In genomic region chr16:67561824-67562525, GRCh38 we compare ENCODE assay signal across 8 cellular contexts. TPM values are rescaled to one million over a fixed set of nuclear protein-coding genes. Genes with fewer than 3 reads are reported as not detected.
A peak's percentile ranks its signal among the peaks of the same experiment; 100 is the strongest.
DNase-seq lines count a peak whose midpoint lies in the region; ATAC-seq and TF ChIP-seq lines count a peak whose summit lies in the region.

No MANE protein-coding gene starts in this region.

- H3K27me3 ChIP-seq in spleen (replicated peaks in 1 of 7), result no peaks in the 10 kb centered on the region

- H3K4me3 Mint-ChIP-seq in WTC11, result peak overlapping the region; percentile 83

- peak overlapping the region; percentile 94 to 100 (median 100) for H3K27ac ChIP-seq in spleen

- TF ChIP-seq POLR2A in spleen (IDR thresholded peaks at IDR 0.05), result peak in 2 of 3 donors; percentile 44 to 88

- TF ChIP-seq CTCF in WTC11 (IDR thresholded peaks at IDR 0.05), result no peak
- TF ChIP-seq CTCF in cardiac fibroblast (IDR thresholded peaks at IDR 0.05; ENCODE audit: low read depth, low read length), result no peak
- peak in 1 of 11 experiments; percentile 53 for TF ChIP-seq CTCF in spleen (IDR thresholded peaks at IDR 0.05 in 8 of 11, conservative IDR thresholded peaks at IDR 0.05 in 3 of 11)

- ATAC-seq in GM18873 (IDR thresholded peaks at IDR 0.05; ENCODE audit: low FRiP score, unreplicated experiment) (peak; percentile 74), HG03135 (IDR thresholded peaks at IDR 0.05; ENCODE audit: unreplicated experiment) (peak; percentile 78), WTC11 (peak; percentile 88)

- peaks cover 0 to 4% (median 0%) of the 10 kb centered on the region in 6 donors for H3K36me3 ChIP-seq in spleen

- no peaks in the 10 kb centered on the region for H3K36me3 Mint-ChIP-seq in WTC11

- CTCF ChIA-PET in WTC11 (lab: Charles Lee), result interaction anchor here (0.6 to 5.3 kb wide), 22 partner anchors 10 to 565 kb away, joined by 3 to 72 read pairs (median 5); partner anchors contain the start of genes ATP6V0D1, C16orf86, CARMIL2 and ENKD1

- DNase-seq in AG08395 (ENCODE audit: low spot score) (peak; percentile 98), NCI-H2227 treated with DMSO at 0.1 percent for 48 hours (lab: John Stamatoyannopoulos, UW) (peak; percentile 94), WTC11 (ENCODE audit: low spot score) (peak; percentile 94), cardiac fibroblast (ENCODE audit: low read depth in 2 of 2) (peak; percentile 97 to 99), iris pigment epithelial cell (ENCODE audit: low read depth) (peak; percentile 98), spleen (peak; percentile 100)

- POLR2A ChIA-PET in WTC11 (lab: Charles Lee), result interaction anchor here (0.6 to 1.9 kb wide), 9 partner anchors 14 to 331 kb away, joined by 3 to 9 read pairs (median 4); partner anchors contain the start of genes CARMIL2 and PSKH1

- 0 to 1% (median 1%) methylated on average over 17 to 76 of the region's 76 CpGs for WGBS in spleen, 5 donors

- peaks cover 15% of the 10 kb centered on the region for H3K4me1 Mint-ChIP-seq in WTC11

- no peaks in the 10 kb centered on the region for H3K9me3 ChIP-seq in spleen

- H3K9me3 Mint-ChIP-seq in WTC11, result no peaks in the 10 kb centered on the region

- no peaks in the 10 kb centered on the region for H3K27me3 Mint-ChIP-seq in WTC11 (ENCODE audit: low read depth)

- peak overlapping the region; percentile 62 to 93 for H3K4me3 ChIP-seq in cardiac fibroblast (replicated peaks in 1 of 2; ENCODE audit: low read depth in 2 of 2, low read length in 2 of 2)
- H3K4me3 ChIP-seq in spleen, result peak overlapping the region; percentile 42 to 95 (median 86)

- intact Hi-C loops in spleen (cut with DNase I; ENCODE audit: low total_unique reads), result no loop called here

- peaks cover 33 to 75% (median 51%) of the 10 kb centered on the region in 6 donors for H3K4me1 ChIP-seq in spleen

- peak overlapping the region; percentile 93 for H3K27ac Mint-ChIP-seq in WTC11

TF ChIP-seq in WTC11, 78 proteins besides CTCF, POLR2A, EP300 and RAD21 (continues in another document):
- no peak for TF ChIP-seq AR (CRISPR knock-in tag; IDR thresholded peaks at IDR 0.05)
- TF ChIP-seq NFE2L1 (CRISPR knock-in tag; IDR thresholded peaks at IDR 0.05), result no peak
- TF ChIP-seq NR2C2 (CRISPR knock-in tag; IDR thresholded peaks at IDR 0.05), result no peak
- TF ChIP-seq ERG (CRISPR knock-in tag; IDR thresholded peaks at IDR 0.05), result peak; percentile 64; the same call in 1 of the 2 replicates
- TF ChIP-seq ZNF219 (CRISPR knock-in tag; IDR thresholded peaks at IDR 0.05; ENCODE audit: borderline replicate concordance), result peak; percentile 69; the same call in 1 of the 2 replicates
- TF ChIP-seq ZNF232 (CRISPR knock-in tag; IDR thresholded peaks at IDR 0.05), result no peak
- no peak for TF ChIP-seq ZBTB21 (CRISPR knock-in tag; IDR thresholded peaks at IDR 0.05; ENCODE audit: borderline replicate concordance)
- peak; percentile 20; the same call in 1 of the 2 replicates for TF ChIP-seq ZBTB43 (CRISPR knock-in tag; IDR thresholded peaks at IDR 0.05)
- 0 out of 2 replicates have a peak, but pooled peaks have one; percentile 30 for TF ChIP-seq MYBL2 (CRISPR knock-in tag; IDR thresholded peaks at IDR 0.05)
- TF ChIP-seq ATF1 (CRISPR knock-in tag; IDR thresholded peaks at IDR 0.05), result no peak
- TF ChIP-seq ESRRA (CRISPR knock-in tag; IDR thresholded peaks at IDR 0.05; ENCODE audit: borderline replicate concordance), result 0 out of 2 replicates have a peak, but pooled peaks have one; percentile 12
- no peak for TF ChIP-seq PRDM15 (CRISPR knock-in tag; IDR thresholded peaks at IDR 0.05)
- TF ChIP-seq MLX (CRISPR knock-in tag; IDR thresholded peaks at IDR 0.05), result no peak

RNA-seq across cellular contexts. Expression of gene CTCF, which starts 0.4 kb away (rescaled TPM):
- total RNA-seq in WTC11 (2021) (55.4 to 60.6 TPM (median 57.7 TPM) in 3 replicates), spleen (10 to 100 TPM; 47.6 to 67.7 (median 50.8) TPM)
- polyA plus RNA-seq in spleen, result 10 to 100 TPM; 24.4 to 36.7 (median 25.6) TPM

RNA-seq across cellular contexts. Expression of gene RIPOR1, which starts 33.3 kb away (rescaled TPM):
- total RNA-seq in WTC11 (2021), result 14.9 to 15.9 TPM (median 15.5 TPM) in 3 replicates
- 100 to 1,000 TPM; 114 to 242 (median 188) TPM for total RNA-seq in spleen
- 10 to 100 TPM; 29.9 to 84.7 (median 69.9) TPM for polyA plus RNA-seq in spleen

Comparison
In these comparisons a context has a peak if more than half of its experiments do, and no peak if none do; other contexts are left out.
1. Peak in every context shown above with its lines: DNase-seq, ATAC-seq, H3K4me3 ChIP-seq and H3K27ac ChIP-seq.